8 cellular contexts compared by ENCODE assay signal in the genomic region with DNA sequence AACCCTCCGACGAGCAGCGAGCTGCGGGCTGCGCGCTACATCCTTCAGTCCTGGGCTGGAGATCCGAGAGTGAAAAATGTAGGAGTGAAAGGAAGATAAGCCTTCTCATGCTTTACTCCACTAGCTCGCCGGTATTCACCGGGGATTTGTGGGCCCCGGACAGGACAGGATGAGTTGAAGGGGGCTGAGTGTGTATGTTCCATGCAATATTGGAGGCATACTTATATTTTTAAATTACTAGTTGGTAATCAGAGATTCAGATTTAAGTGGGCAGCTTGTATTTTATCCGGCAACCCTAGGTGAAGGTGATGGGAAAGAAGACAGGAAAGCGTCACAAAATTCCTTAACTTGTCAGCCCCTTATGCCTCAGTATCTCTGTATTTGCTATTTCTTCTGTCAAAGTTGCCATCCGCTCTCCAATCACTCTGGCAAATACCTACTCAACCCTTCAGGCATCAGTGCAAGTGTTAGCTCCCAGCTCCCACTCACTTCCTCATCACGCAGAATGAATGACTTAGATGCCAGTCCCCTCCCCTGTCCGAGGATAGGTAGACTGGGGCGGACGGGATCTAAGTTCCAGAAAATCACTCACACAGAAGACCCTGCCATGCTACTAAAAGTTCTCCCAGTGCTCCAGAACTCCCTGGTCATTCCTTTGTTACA. TPM values are rescaled to one million over a fixed set of nuclear protein-coding genes. Genes with fewer than 3 reads are reported as not detected.
DNase-seq lines count a peak whose midpoint lies in the region; ATAC-seq and TF ChIP-seq lines count a peak whose summit lies in the region.

No MANE protein-coding gene starts in this region.

- no peak for TF ChIP-seq CTCF in sigmoid colon (IDR thresholded peaks at IDR 0.05)

- peak overlapping the region; percentile 96 for H3K4me3 Mint-ChIP-seq in T-helper 1 cell treated with Interleukin-12 subunit alpha and Interleukin-12 subunit beta and Interleukin-4 antibody, amounts not matched to agents 30 μg/mL and 1 μg/mL, for 36 hours
- peak overlapping the region; percentile 98 for H3K4me3 Mint-ChIP-seq in activated naive CD4-positive, alpha-beta T cell treated with anti-CD3 and anti-CD28 coated beads, Interleukin-2, amount 50 U/mL, for 24 hours

- TF ChIP-seq EP300 in sigmoid colon (IDR thresholded peaks at IDR 0.05) = no peak

- peaks cover 18% of the 10 kb centered on the region for H3K27me3 Mint-ChIP-seq in T-helper 1 cell treated with Interleukin-12 subunit alpha and Interleukin-12 subunit beta and Interleukin-4 antibody, amounts not matched to agents 30 μg/mL and 1 μg/mL, for 36 hours (ENCODE audit: low read depth)
- H3K27me3 Mint-ChIP-seq in activated naive CD4-positive, alpha-beta T cell treated with anti-CD3 and anti-CD28 coated beads, Interleukin-2, amount 50 U/mL, for 24 hours = no peaks in the 10 kb centered on the region

- peaks cover 26% of the 10 kb centered on the region for H3K4me1 Mint-ChIP-seq in T-helper 1 cell treated with Interleukin-12 subunit alpha and Interleukin-12 subunit beta and Interleukin-4 antibody, amounts not matched to agents 30 μg/mL and 1 μg/mL, for 36 hours (ENCODE audit: low read depth)
- peaks cover 40% of the 10 kb centered on the region for H3K4me1 Mint-ChIP-seq in activated naive CD4-positive, alpha-beta T cell treated with anti-CD3 and anti-CD28 coated beads, Interleukin-2, amount 50 U/mL, for 24 hours

- peak overlapping the region; percentile 86 for H3K27ac Mint-ChIP-seq in T-helper 1 cell treated with Interleukin-12 subunit alpha and Interleukin-12 subunit beta and Interleukin-4 antibody, amounts not matched to agents 30 μg/mL and 1 μg/mL, for 36 hours
- peak overlapping the region; percentile 92 for H3K27ac Mint-ChIP-seq in activated naive CD4-positive, alpha-beta T cell treated with anti-CD3 and anti-CD28 coated beads, Interleukin-2, amount 50 U/mL, for 24 hours

- ATAC-seq in right cardiac atrium = peak; percentile 20 to 63
- ATAC-seq in GM18505 (IDR thresholded peaks at IDR 0.05; ENCODE audit: unreplicated experiment) = no peak
- ATAC-seq in HG02623 (IDR thresholded peaks at IDR 0.05; ENCODE audit: unreplicated experiment) = no peak

- TF ChIP-seq POLR2A in sigmoid colon (IDR thresholded peaks at IDR 0.05) = no peak
- TF ChIP-seq POLR2A in GM18505 (IDR thresholded peaks at IDR 0.05; ENCODE audit: borderline replicate concordance, extremely low read depth, insufficient read depth, insufficient read length) = no peak

- DNase-seq in T-helper 1 cell = no peak
- DNase-seq in HK-2 (ENCODE audit: unreplicated experiment) = peak; percentile 14
- no peak for DNase-seq in right cardiac atrium
- no peak for DNase-seq in sigmoid colon

- H3K36me3 ChIP-seq in sigmoid colon = no peaks in the 10 kb centered on the region

- peak overlapping the region; percentile 84 for H3K4me3 ChIP-seq in right cardiac atrium (ENCODE audit: low read length)
- H3K4me3 ChIP-seq in sigmoid colon = peak overlapping the region; percentile 76 to 86 (median 82)

- H3K9me3 ChIP-seq in right cardiac atrium (ENCODE audit: control insufficient read depth, low read length) (no peaks in the 10 kb centered on the region), sigmoid colon (no peaks in the 10 kb centered on the region)

- no peaks in the 10 kb centered on the region for H3K27me3 ChIP-seq in right cardiac atrium (ENCODE audit: control insufficient read depth, insufficient read depth)
- H3K27me3 ChIP-seq in sigmoid colon = no peaks in the 10 kb centered on the region

- no peaks in the 10 kb centered on the region for H3K9me3 Mint-ChIP-seq in T-helper 1 cell treated with Interleukin-12 subunit alpha and Interleukin-12 subunit beta and Interleukin-4 antibody, amounts not matched to agents 30 μg/mL and 1 μg/mL, for 36 hours
- no peaks in the 10 kb centered on the region for H3K9me3 Mint-ChIP-seq in activated naive CD4-positive, alpha-beta T cell treated with anti-CD3 and anti-CD28 coated beads, Interleukin-2, amount 50 U/mL, for 24 hours

- peaks cover 1% of the 10 kb centered on the region for H3K36me3 Mint-ChIP-seq in T-helper 1 cell treated with Interleukin-12 subunit alpha and Interleukin-12 subunit beta and Interleukin-4 antibody, amounts not matched to agents 30 μg/mL and 1 μg/mL, for 36 hours (ENCODE audit: low read depth)
- H3K36me3 Mint-ChIP-seq in activated naive CD4-positive, alpha-beta T cell treated with anti-CD3 and anti-CD28 coated beads, Interleukin-2, amount 50 U/mL, for 24 hours = no peaks in the 10 kb centered on the region

- H3K27ac ChIP-seq in right cardiac atrium (ENCODE audit: low read length) (peak overlapping the region; percentile 88), sigmoid colon (peak overlapping the region; percentile 73 to 82 (median 79))

- H3K4me1 ChIP-seq in right cardiac atrium (ENCODE audit: control insufficient read depth, insufficient read depth, low read length) (peaks cover 8% of the 10 kb centered on the region), sigmoid colon (peaks cover 0 to 29% (median 23%) of the 10 kb centered on the region in 4 donors)

- intact Hi-C loops in right cardiac atrium (cut with DNase I) (no loop called here), sigmoid colon (cut with DNase I) (loop anchor here (5.0 kb wide), 1 partner anchor 65 kb away; a partner anchor contains a TSS)

- WGBS in right cardiac atrium = 2% methylated on average over 18 of the region's 18 CpGs
- WGBS in sigmoid colon, 2 donors = 1 to 2% methylated on average over 18 of the region's 18 CpGs

RNA-seq across cellular contexts. Expression of a gene that starts 0.5 kb away (rescaled TPM):
- total RNA-seq in right cardiac atrium = 1 to 10 TPM; 4.0 to 4.6 (median 4.3) TPM
- 2.7 TPM for polyA plus RNA-seq in right cardiac atrium
- total RNA-seq in sigmoid colon = 1 to 10 TPM; 3.3 to 4.7 (median 4.5) TPM
- polyA plus RNA-seq in sigmoid colon = 1 to 10 TPM in 1 of 3 donors, under 1 TPM in 2; 0.60 to 3.6 (median 0.69) TPM

RNA-seq across cellular contexts. Expression of a gene that starts 37.7 kb away (rescaled TPM):
- total RNA-seq in right cardiac atrium = under 1 TPM; 0.11 to 0.31 (median 0.20) TPM
- 0.14 TPM for polyA plus RNA-seq in right cardiac atrium
- under 1 TPM in 2 of 4 donors, not detected in 2; 0.27 to 0.36 TPM for total RNA-seq in sigmoid colon
- 1 to 10 TPM in 1 of 3 donors, under 1 TPM in 1, not detected in 1; 0.23 to 1.3 TPM for polyA plus RNA-seq in sigmoid colon

RNA-seq across cellular contexts. Expression of a gene that starts 49.0 kb away (rescaled TPM):
- total RNA-seq in right cardiac atrium = not detected
- polyA plus RNA-seq in right cardiac atrium = not detected
- total RNA-seq in sigmoid colon = under 1 TPM; under 0.01 to 0.36 (median 0.27) TPM
- under 1 TPM in 1 of 3 donors, not detected in 2; 0.22 TPM for polyA plus RNA-seq in sigmoid colon

Comparison
In these comparisons a context has a peak if more than half of its experiments do, and no peak if none do; other contexts are left out.
1. ATAC-seq: peak in right cardiac atrium (2 of 2); none in GM18505 (single experiment) and HG02623 (single experiment).